In genomic region chr17:14316131-14316854, GRCh38 we compare ENCODE assay signal across 2 cellular contexts.
TF ChIP-seq lines count a peak whose summit lies in the region.

No MANE protein-coding gene starts in this region.

TF ChIP-seq in HEK293, 187 proteins besides CTCF, POLR2A, EP300 and RAD21:
- 0 out of 2 replicates have a peak, but pooled peaks have one; percentile 22 for TF ChIP-seq ZNF629 (tag by site-specific recombination; IDR thresholded peaks at IDR 0.05)
- peak; percentile 66; the same call in 1 of the 2 replicates for TF ChIP-seq ZBTB20 (tag by site-specific recombination; IDR thresholded peaks at IDR 0.05)
- TF ChIP-seq SP7 (tag by site-specific recombination; IDR thresholded peaks at IDR 0.05) = peak; percentile 99
- TF ChIP-seq ATF2 (tag by site-specific recombination; IDR thresholded peaks at IDR 0.05; ENCODE audit: low read depth) = peak; percentile 53; the same call in 1 of the 2 replicates
- TF ChIP-seq GLIS1 (tag by site-specific recombination; IDR thresholded peaks at IDR 0.05) = 0 out of 2 replicates have a peak, but pooled peaks have one; percentile 6
- peak; percentile 42; the same call in 1 of the 2 replicates for TF ChIP-seq ZBTB17 (tag by site-specific recombination; IDR thresholded peaks at IDR 0.05)
- peak; percentile 24; the same call in 1 of the 2 replicates for TF ChIP-seq EGR2 (tag by site-specific recombination; IDR thresholded peaks at IDR 0.05; ENCODE audit: low read depth)
- TF ChIP-seq PRDM6 (tag by site-specific recombination; IDR thresholded peaks at IDR 0.05) = peak; percentile 40; the same call in 1 of the 2 replicates
- no peak for TF ChIP-seq ZFP3 (tag by site-specific recombination; IDR thresholded peaks at IDR 0.05; ENCODE audit: low read depth)
- TF ChIP-seq ZNF747 (tag by site-specific recombination; IDR thresholded peaks at IDR 0.05) = no peak
- no peak for TF ChIP-seq ZNF571 (tag by site-specific recombination; IDR thresholded peaks at IDR 0.05)
- peak; percentile 71 for TF ChIP-seq FEZF1 (tag by site-specific recombination; IDR thresholded peaks at IDR 0.05)
- peak; percentile 46 for TF ChIP-seq ZFHX2 (tag by site-specific recombination; conservative IDR thresholded peaks at IDR 0.05)
- 0 out of 2 replicates have a peak, but pooled peaks have one; percentile 33 for TF ChIP-seq IKZF3 (tag by site-specific recombination; IDR thresholded peaks at IDR 0.05)

TF ChIP-seq in HepG2, 621 proteins besides CTCF, POLR2A, EP300 and RAD21 (continues in another document):
- TF ChIP-seq ZNF264 (CRISPR knock-in tag; IDR thresholded peaks at IDR 0.05) (peak; percentile 66; the same call in 1 of the 2 replicates), TEAD3 (CRISPR knock-in tag; optimal IDR thresholded peaks at IDR 0.05; ENCODE audit: borderline replicate concordance) (peak; percentile 80), DPF2 (CRISPR knock-in tag; IDR thresholded peaks at IDR 0.05; ENCODE audit: borderline replicate concordance, low read depth) (peak; percentile 23; the same call in 1 of the 2 replicates), ZNF317 (CRISPR knock-in tag; IDR thresholded peaks at IDR 0.05) (0 out of 2 replicates have a peak, but pooled peaks have one; percentile 34), BORCS8-MEF2B (CRISPR knock-in tag; IDR thresholded peaks at IDR 0.05) (no peak), ZBTB34 (CRISPR knock-in tag; IDR thresholded peaks at IDR 0.05) (peak; percentile 24; the same call in 1 of the 2 replicates), KDM6A (CRISPR knock-in tag; IDR thresholded peaks at IDR 0.05; ENCODE audit: low read depth) (peak; percentile 44; the same call in 1 of the 2 replicates), ZNF333 (CRISPR knock-in tag; IDR thresholded peaks at IDR 0.05; ENCODE audit: borderline replicate concordance) (no peak), DZIP1 (CRISPR knock-in tag; IDR thresholded peaks at IDR 0.05) (no peak), ATF2 (CRISPR knock-in tag; IDR thresholded peaks at IDR 0.05) (no peak), FOXP1 (IDR thresholded peaks at IDR 0.05) (no peak), FOXP1 (CRISPR knock-in tag; IDR thresholded peaks at IDR 0.05) (peak; percentile 80), MAX (IDR thresholded peaks at IDR 0.05) (peak; percentile 50; the same call in 1 of the 2 replicates), ZFX (CRISPR knock-in tag; IDR thresholded peaks at IDR 0.05; ENCODE audit: low read depth) (no peak), ZNF644 (CRISPR knock-in tag; IDR thresholded peaks at IDR 0.05; ENCODE audit: low read depth) (0 out of 2 replicates have a peak, but pooled peaks have one; percentile 32), ATF1 (CRISPR knock-in tag; IDR thresholded peaks at IDR 0.05) (no peak), NR2F6 (IDR thresholded peaks at IDR 0.05) (no peak), NR2F6 (CRISPR knock-in tag; IDR thresholded peaks at IDR 0.05) (peak; percentile 65), NFATC3 (CRISPR knock-in tag; IDR thresholded peaks at IDR 0.05) (no peak), RELA (CRISPR knock-in tag; IDR thresholded peaks at IDR 0.05) (no peak), BRCA1 (CRISPR knock-in tag; IDR thresholded peaks at IDR 0.05) (0 out of 2 replicates have a peak, but pooled peaks have one; percentile 77), ZNF562 (CRISPR knock-in tag; IDR thresholded peaks at IDR 0.05; ENCODE audit: borderline replicate concordance) (no peak), ZGPAT (CRISPR knock-in tag; IDR thresholded peaks at IDR 0.05) (peak; percentile 58; the same call in 1 of the 2 replicates), ZFP90 (CRISPR knock-in tag; IDR thresholded peaks at IDR 0.05; ENCODE audit: borderline replicate concordance) (0 out of 2 replicates have a peak, but pooled peaks have one; percentile 59), THAP11 (CRISPR knock-in tag; IDR thresholded peaks at IDR 0.05) (peak; percentile 45; the same call in 1 of the 2 replicates), NKX3-1 (CRISPR knock-in tag; IDR thresholded peaks at IDR 0.05) (no peak), PREB (CRISPR knock-in tag; IDR thresholded peaks at IDR 0.05) (no peak), IKZF5 (CRISPR knock-in tag; IDR thresholded peaks at IDR 0.05) (0 out of 2 replicates have a peak, but pooled peaks have one; percentile 42), E2F2 (CRISPR knock-in tag; IDR thresholded peaks at IDR 0.05; ENCODE audit: borderline replicate concordance) (no peak), MED13 (CRISPR knock-in tag; IDR thresholded peaks at IDR 0.05) (no peak), ZNF136 (CRISPR knock-in tag; IDR thresholded peaks at IDR 0.05; ENCODE audit: low read depth) (no peak), POGZ (CRISPR knock-in tag; IDR thresholded peaks at IDR 0.05) (peak; percentile 43; the same call in 1 of the 2 replicates), SAP130 (CRISPR knock-in tag; IDR thresholded peaks at IDR 0.05; ENCODE audit: low read depth) (peak; percentile 71), MLX (CRISPR knock-in tag; IDR thresholded peaks at IDR 0.05) (peak; percentile 42; the same call in 1 of the 2 replicates), ZNF3 (CRISPR knock-in tag; IDR thresholded peaks at IDR 0.05) (no peak), PAXIP1 (CRISPR knock-in tag; conservative IDR thresholded peaks at IDR 0.05) (peak; percentile 56; the same call in 1 of the 2 replicates), ZNF234 (CRISPR knock-in tag; conservative IDR thresholded peaks at IDR 0.05) (no peak)
